17 cellular contexts compared by ENCODE assay signal in genomic region chr13:27004866-27005265, GRCh38.
A peak's percentile ranks its signal among the peaks of the same experiment; 100 is the strongest.
DNase-seq lines count a peak whose midpoint lies in the region; ATAC-seq and TF ChIP-seq lines count a peak whose summit lies in the region.
"Had no signal": no experiment of that assay in that cellular context is flagged by ENCODE, and none has a peak within 500 bp of the region (broad histone marks: within the 10 kb centered on the region; RNA-seq: fewer than 3 reads in every experiment).

No MANE protein-coding gene starts in this region.

- TF ChIP-seq EP300 in esophagus muscularis mucosa (IDR thresholded peaks at IDR 0.05) (no peak), suprapubic skin (IDR thresholded peaks at IDR 0.05) (no peak)

- DNase-seq in GM23338 (ENCODE audit: low spot score), result no peak
- peak; percentile 4 for DNase-seq in NCI-H774 (lab: John Stamatoyannopoulos, UW)
- DNase-seq in esophagus muscularis mucosa (ENCODE audit: extremely low spot score), result no peak
- DNase-seq in suprapubic skin (ENCODE audit: low spot score in 2 of 2), result peak; percentile 26 to 31
- no peak for DNase-seq in 8988T
- no peak for DNase-seq in stimulated activated CD4-positive, alpha-beta T cell treated with anti-CD3 and anti-CD28 coated beads, Interleukin-4, amount 100 ng/mL, for 24 hours
- DNase-seq: AML-193, DMS79 treated with DMSO at 0.1 percent for 48 hours, Kasumi-1, MG63, NCI-H1048, NCI-H1436 treated with DMSO at 0.1 percent for 48 hours, NCI-H2227 treated with DMSO at 0.1 percent for 48 hours, NCI-H82, OCI-M1 had no signal

- H3K9me2 ChIP-seq in GM23338 (ENCODE audit: insufficient read depth), result 0 out of 2 replicates have a peak, but pooled peaks cover 4% of the 10 kb centered on the region

- H3K36me3 ChIP-seq in GM23338 (ENCODE audit: insufficient read depth) (no peaks in the 10 kb centered on the region), esophagus muscularis mucosa (no peaks in the 10 kb centered on the region), suprapubic skin (no peaks in the 10 kb centered on the region)
- H3K36me3 ChIP-seq: MG63 had no signal

- no peaks in the 10 kb centered on the region; the same call in 1 of the 2 replicates for H3F3A ChIP-seq in GM23338 (replicated peaks; ENCODE audit: low read depth)

- peaks cover 21% of the 10 kb centered on the region; the same call in 1 of the 2 replicates for H3K27me3 ChIP-seq in GM23338 (ENCODE audit: insufficient read depth)
- H3K27me3 ChIP-seq in esophagus muscularis mucosa, result no peaks in the 10 kb centered on the region
- H3K27me3 ChIP-seq in suprapubic skin, result peaks cover 25% of the 10 kb centered on the region
- H3K27me3 ChIP-seq: MG63 had no signal

- intact Hi-C loops in esophagus muscularis mucosa (cut with DNase I), result no loop called here

- H3K4me3 ChIP-seq in GM23338 (no peak overlapping the region), esophagus muscularis mucosa (no peak overlapping the region), suprapubic skin (no peak overlapping the region)
- H3K4me3 ChIP-seq: MG63, SK-N-MC had no signal

- no peaks in the 10 kb centered on the region for H3K9me3 Mint-ChIP-seq in GM23338

- peak overlapping the region; percentile 63 for H2AFZ ChIP-seq in GM23338

- ATAC-seq in GM23338 (peak; percentile 13; the same call in 2 of the 3 replicates), HG02763 (IDR thresholded peaks at IDR 0.05; ENCODE audit: unreplicated experiment) (no peak)

- H3K4me3 Mint-ChIP-seq in GM23338, result no peak overlapping the region

- H3K27ac Mint-ChIP-seq in GM23338, result no peak overlapping the region

- peaks cover 0 to 4% (median 0%) of the 10 kb centered on the region in 4 donors for H3K9me3 ChIP-seq in esophagus muscularis mucosa
- no peaks in the 10 kb centered on the region for H3K9me3 ChIP-seq in suprapubic skin
- H3K9me3 ChIP-seq: MG63 had no signal

- TF ChIP-seq CTCF in GM23338 (conservative IDR thresholded peaks at IDR 0.05; ENCODE audit: low read depth in 2 of 2), result no peak
- TF ChIP-seq CTCF in esophagus muscularis mucosa (IDR thresholded peaks at IDR 0.05), result no peak
- no peak for TF ChIP-seq CTCF in suprapubic skin (IDR thresholded peaks at IDR 0.05)

- TF ChIP-seq POLR2A in esophagus muscularis mucosa (IDR thresholded peaks at IDR 0.05; ENCODE audit: low read depth), result no peak
- no peak for TF ChIP-seq POLR2A in suprapubic skin (IDR thresholded peaks at IDR 0.05)

- no peaks in the 10 kb centered on the region for H4K20me1 ChIP-seq in GM23338 (replicated peaks; ENCODE audit: insufficient read depth)

- H3K27ac ChIP-seq in GM23338 (ENCODE audit: low read depth) (no peak overlapping the region), esophagus muscularis mucosa (replicated peaks in 1 of 4) (peak overlapping the region; percentile 75 to 86 (median 78)), suprapubic skin (no peak overlapping the region)
- H3K27ac ChIP-seq: SK-N-MC had no signal

- no peaks in the 10 kb centered on the region for H3K79me2 ChIP-seq in GM23338 (replicated peaks; ENCODE audit: insufficient read depth)

- WGBS in esophagus muscularis mucosa, result 87% methylated on average over 5 of the region's 5 CpGs
- WGBS in suprapubic skin, result 82% methylated on average over 5 of the region's 5 CpGs

- H3K4me1 ChIP-seq in GM23338 (ENCODE audit: insufficient read depth) (peaks cover 13% of the 10 kb centered on the region; the same call in 1 of the 2 replicates), esophagus muscularis mucosa (peaks cover 22 to 37% (median 32%) of the 10 kb centered on the region in 4 donors), suprapubic skin (peaks cover 21% of the 10 kb centered on the region)

- H3K27me3 Mint-ChIP-seq in GM23338 (ENCODE audit: insufficient read depth, low read depth, poor library complexity), result peaks cover 19% of the 10 kb centered on the region

- H3K36me3 Mint-ChIP-seq in GM23338 (ENCODE audit: low read depth), result no peaks in the 10 kb centered on the region

- peaks cover 23% of the 10 kb centered on the region for H3K4me1 Mint-ChIP-seq in GM23338

- no peak overlapping the region for H3K4me2 ChIP-seq in GM23338

TF ChIP-seq in GM23338, 12 proteins besides CTCF, POLR2A, EP300 and RAD21 (continues in another document):
- TF ChIP-seq ETS1 (IDR thresholded peaks at IDR 0.05), result no peak
- TF ChIP-seq NANOG (IDR thresholded peaks at IDR 0.05; ENCODE audit: borderline replicate concordance), result no peak
- TF ChIP-seq EZH2phosphoT487 (IDR thresholded peaks at IDR 0.05; ENCODE audit: unreplicated experiment), result no peak
- TF ChIP-seq CREB1 (CRISPR knock-in tag; IDR thresholded peaks at IDR 0.05; ENCODE audit: low read depth), result no peak
- no peak for TF ChIP-seq ZNF114 (CRISPR knock-in tag; IDR thresholded peaks at IDR 0.05)
- TF ChIP-seq JUNB (IDR thresholded peaks at IDR 0.05; ENCODE audit: unreplicated experiment), result no peak
- no peak for TF ChIP-seq ZNF331 (CRISPR knock-in tag; IDR thresholded peaks at IDR 0.05; ENCODE audit: low read depth)
- no peak for TF ChIP-seq ZNF462 (CRISPR knock-in tag; IDR thresholded peaks at IDR 0.05)
- no peak for TF ChIP-seq POLR2AphosphoS5 (IDR thresholded peaks at IDR 0.05; ENCODE audit: low read depth)

Comparison
In these comparisons a context has a peak if more than half of its experiments do, and no peak if none do; other contexts are left out.
1. DNase-seq: peak in NCI-H774 (single experiment) and suprapubic skin (2 of 2); none in GM23338 (single experiment), esophagus muscularis mucosa (single experiment), 8988T (single experiment) and stimulated activated CD4-positive, alpha-beta T cell treated with anti-CD3 and anti-CD28 coated beads, Interleukin-4, amount 100 ng/mL, for 24 hours (single experiment).
2. H3K27ac ChIP-seq: peak in esophagus muscularis mucosa (4 of 4); none in GM23338 (single experiment) and suprapubic skin (single experiment).